In the genomic region with DNA sequence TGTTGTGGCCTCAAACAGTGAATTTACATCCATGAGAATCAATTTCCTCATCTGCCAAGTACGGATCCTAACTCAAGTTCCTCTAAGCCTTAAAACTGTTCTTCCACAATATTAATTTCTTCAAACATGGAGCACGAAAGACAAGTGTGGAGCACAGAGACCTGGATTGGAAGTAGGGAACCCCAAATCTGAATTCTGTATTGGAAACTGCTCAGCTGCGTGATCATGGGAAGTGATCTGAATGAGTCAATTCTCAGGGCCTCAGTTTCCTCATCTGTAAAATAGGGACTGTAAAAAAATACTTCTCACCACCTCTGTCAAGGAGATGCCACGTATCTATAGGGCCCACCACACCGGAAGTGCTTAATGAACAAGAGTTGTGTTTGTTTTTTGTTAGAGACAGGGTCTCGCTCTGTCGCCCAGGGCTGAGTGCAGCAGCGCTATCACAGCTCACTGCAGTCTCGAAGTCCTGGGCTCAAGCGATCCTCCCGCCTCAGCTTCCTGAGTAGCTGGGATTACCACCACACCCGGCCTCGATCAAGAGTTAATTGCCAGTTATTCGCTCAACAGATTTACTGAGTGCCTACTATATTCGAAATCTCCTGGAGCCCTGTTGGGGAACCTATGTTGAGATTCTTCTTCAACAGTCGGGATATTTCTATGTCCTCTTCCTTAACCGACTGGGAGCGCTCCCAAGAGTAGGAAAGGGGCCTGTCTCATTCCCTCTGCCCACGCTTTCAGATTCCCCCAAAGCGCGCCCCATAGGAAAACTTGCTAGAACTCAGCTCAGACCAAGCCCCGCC, we compare ENCODE assay signal across 8 cellular contexts. TPM values are rescaled to one million over a fixed set of nuclear protein-coding genes. Genes with fewer than 3 reads are reported as not detected.
DNase-seq lines count a peak whose midpoint lies in the region; ATAC-seq and TF ChIP-seq lines count a peak whose summit lies in the region.

No MANE protein-coding gene starts in this region.

- peak; percentile 59 for DNase-seq in activated CD8-positive, alpha-beta memory T cell treated with anti-CD3 and anti-CD28 coated beads, Interleukin-2, amount 50 U/mL, for 48 hours
- DNase-seq in activated CD8-positive, alpha-beta memory T cell treated with anti-CD3 and anti-CD28 coated beads, Interleukin-2, amount 50 U/mL, for 4 hours: no peak
- DNase-seq in activated naive CD8-positive, alpha-beta T cell treated with anti-CD3 and anti-CD28 coated beads for 36 hours: peak; percentile 25
- DNase-seq in testis (no peak), HuH-7 (ENCODE audit: low spot score) (no peak), SKM-1 (lab: John Stamatoyannopoulos, UW; ENCODE audit: unreplicated experiment) (no peak)

- H3K27ac Mint-ChIP-seq in activated naive CD8-positive, alpha-beta T cell treated with anti-CD3 and anti-CD28 coated beads for 36 hours: peak overlapping the region; percentile 96

- H3K36me3 ChIP-seq in testis (ENCODE audit: low read depth, missing control alignments): no peaks in the 10 kb centered on the region

- TF ChIP-seq POLR2A in testis (IDR thresholded peaks at IDR 0.05): no peak

- peak overlapping the region; percentile 85 to 92 for H3K4me3 ChIP-seq in testis

- no peaks in the 10 kb centered on the region for H3K27me3 Mint-ChIP-seq in activated naive CD8-positive, alpha-beta T cell treated with anti-CD3 and anti-CD28 coated beads for 36 hours

- H3K27me3 ChIP-seq in layer of hippocampus (ENCODE audit: control insufficient read depth, insufficient read depth, low read length) (no peaks in the 10 kb centered on the region), testis (no peaks in the 10 kb centered on the region)

- no peaks in the 10 kb centered on the region for H3K9me3 Mint-ChIP-seq in activated naive CD8-positive, alpha-beta T cell treated with anti-CD3 and anti-CD28 coated beads for 36 hours

- peak overlapping the region; percentile 100 for H3K27ac ChIP-seq in layer of hippocampus (ENCODE audit: low read depth, low read length)
- peak overlapping the region; percentile 92 to 100 for H3K27ac ChIP-seq in testis

- 10 to 14% methylated on average over 22 of the region's 22 CpGs for WGBS in testis, 2 donors

- intact Hi-C loops in testis (cut with DNase I; ENCODE audit: low total_unique reads): no loop called here

- no peaks in the 10 kb centered on the region for H3K9me3 ChIP-seq in testis

- H3K4me1 Mint-ChIP-seq in activated naive CD8-positive, alpha-beta T cell treated with anti-CD3 and anti-CD28 coated beads for 36 hours: peaks cover 22% of the 10 kb centered on the region

- peaks cover 23% of the 10 kb centered on the region for H3K4me1 ChIP-seq in testis

- no peak for TF ChIP-seq CTCF in testis (IDR thresholded peaks at IDR 0.05)

- peak overlapping the region; percentile 94 for H3K4me3 Mint-ChIP-seq in activated naive CD8-positive, alpha-beta T cell treated with anti-CD3 and anti-CD28 coated beads for 36 hours

- no peak for ATAC-seq in GM21786 (IDR thresholded peaks at IDR 0.05; ENCODE audit: unreplicated experiment)

- H3K36me3 Mint-ChIP-seq in activated naive CD8-positive, alpha-beta T cell treated with anti-CD3 and anti-CD28 coated beads for 36 hours: peaks cover 2% of the 10 kb centered on the region

RNA-seq across cellular contexts. Expression of gene SERTAD3, which starts 1.6 kb away (rescaled TPM):
- 1 to 10 TPM; 4.4 to 5.3 TPM for total RNA-seq in activated naive CD8-positive, alpha-beta T cell treated with anti-CD3 and anti-CD28 coated beads for 36 hours
- 10 to 100 TPM; 24.3 to 33.9 TPM for total RNA-seq in testis
- polyA plus RNA-seq in testis (ENCODE audit: insufficient read depth, low read depth, low replicate concordance): 22.4 TPM

RNA-seq across cellular contexts. Expression of gene SERTAD1, which starts 16.7 kb away (rescaled TPM):
- total RNA-seq in activated naive CD8-positive, alpha-beta T cell treated with anti-CD3 and anti-CD28 coated beads for 36 hours: 1 to 10 TPM; 10.0 TPM
- total RNA-seq in testis: 10 to 100 TPM in 1 of 2 donors, 1 to 10 TPM in 1; 8.6 to 10.9 TPM
- polyA plus RNA-seq in testis (ENCODE audit: insufficient read depth, low read depth, low replicate concordance): 8.3 TPM

RNA-seq across cellular contexts. Expression of gene BLVRB, which starts 23.0 kb away (rescaled TPM):
- total RNA-seq in activated naive CD8-positive, alpha-beta T cell treated with anti-CD3 and anti-CD28 coated beads for 36 hours: 10 to 100 TPM; 15.1 to 15.2 TPM
- total RNA-seq in testis: 10 to 100 TPM; 25.0 to 43.3 TPM
- 36.8 TPM for polyA plus RNA-seq in testis (ENCODE audit: insufficient read depth, low read depth, low replicate concordance)

RNA-seq across cellular contexts. Expression of gene SPTBN4, which starts 24.3 kb away (rescaled TPM):
- 1 to 10 TPM; 1.1 to 2.9 TPM for total RNA-seq in activated naive CD8-positive, alpha-beta T cell treated with anti-CD3 and anti-CD28 coated beads for 36 hours
- 10 to 100 TPM; 18.3 to 27.9 TPM for total RNA-seq in testis
- 7.2 TPM for polyA plus RNA-seq in testis (ENCODE audit: insufficient read depth, low read depth, low replicate concordance)

RNA-seq across cellular contexts. Expression of gene PRX, which starts 29.4 kb away (rescaled TPM):
- under 1 TPM; 0.64 to 0.84 TPM for total RNA-seq in activated naive CD8-positive, alpha-beta T cell treated with anti-CD3 and anti-CD28 coated beads for 36 hours
- total RNA-seq in testis: 1 to 10 TPM; 4.9 to 5.1 TPM
- polyA plus RNA-seq in testis (ENCODE audit: insufficient read depth, low read depth, low replicate concordance): 3.6 TPM

Comparison
In these comparisons a context has a peak if more than half of its experiments do, and no peak if none do; other contexts are left out.
1. DNase-seq: peak in activated CD8-positive, alpha-beta memory T cell treated with anti-CD3 and anti-CD28 coated beads, Interleukin-2, amount 50 U/mL, for 48 hours (single experiment) and activated naive CD8-positive, alpha-beta T cell treated with anti-CD3 and anti-CD28 coated beads for 36 hours (single experiment); none in activated CD8-positive, alpha-beta memory T cell treated with anti-CD3 and anti-CD28 coated beads, Interleukin-2, amount 50 U/mL, for 4 hours (single experiment), testis (single experiment), HuH-7 (single experiment) and SKM-1 (single experiment).
2. RNA of gene SERTAD3, which starts 1.6 kb away (total RNA-seq): 24.3 to 33.9 TPM in testis; 4.4 to 5.3 TPM in activated naive CD8-positive, alpha-beta T cell treated with anti-CD3 and anti-CD28 coated beads for 36 hours; every median in the first group is over 4 times any median in the second.